In genomic region chr17:77963441-77963840, GRCh38 we compare ENCODE assay signal across 9 cellular contexts. TPM values are rescaled to one million over a fixed set of nuclear protein-coding genes. Genes with fewer than 3 reads are reported as not detected.
A peak's percentile ranks its signal among the peaks of the same experiment; 100 is the strongest.
DNase-seq lines count a peak whose midpoint lies in the region; ATAC-seq lines count a peak whose summit lies in the region.
"Had no signal": no experiment of that assay in that cellular context is flagged by ENCODE, and none has a peak within 500 bp of the region (broad histone marks: within the 10 kb centered on the region; RNA-seq: fewer than 3 reads in every experiment).

No MANE protein-coding gene starts in this region.

- H3K9me3 Mint-ChIP-seq in activated CD8-positive, alpha-beta memory T cell treated with anti-CD3 and anti-CD28 coated beads, Interleukin-2, amount 10 ng/mL, durations not matched to agents 7 days and 5 days (ENCODE audit: low read depth) = no peaks in the 10 kb centered on the region

- intact Hi-C loops in left cardiac atrium (cut with DNase I) = loop anchor here in 1 of 2 donors (5.0 kb wide), 1 partner anchor 34 kb away; no protein-coding TSS in a partner anchor

- no peak overlapping the region for H3K4me3 Mint-ChIP-seq in activated CD8-positive, alpha-beta memory T cell treated with anti-CD3 and anti-CD28 coated beads, Interleukin-2, amount 10 ng/mL, durations not matched to agents 7 days and 5 days

- DNase-seq in G401 (ENCODE audit: low spot score) (peak; percentile 76), NCI-H2171 (lab: John Stamatoyannopoulos, UW) (peak; percentile 19), left cardiac atrium (peak; percentile 53), substantia nigra (lab: John Stamatoyannopoulos, UW) (peak in 28 of 49 donors; percentile 11 to 75 (median 43))
- peak; percentile 39 for DNase-seq in activated gamma-delta T cell treated with anti-CD3 and anti-CD28 coated beads, Interleukin-2, amount 50 U/mL, for 16 hours (ENCODE audit: low read depth)
- no peak for DNase-seq in activated CD8-positive, alpha-beta memory T cell treated with anti-CD3 and anti-CD28 coated beads, Interleukin-2, amount 10 ng/mL, durations not matched to agents 7 days and 5 days

- in situ Hi-C loops in G401 (cut with HindIII; ENCODE audit: low sequenced_read_pairs) = no loop called here

- CTCF ChIA-PET in activated CD8-positive, alpha-beta memory T cell treated with anti-CD3 and anti-CD28 coated beads, Interleukin-2, amount 10 ng/mL, durations not matched to agents 7 days and 5 days (lab: Charles Lee) = interaction anchor here (0.9 to 2.2 kb wide), 5 partner anchors 10 to 165 kb away, joined by 3 to 10 read pairs (median 3); no protein-coding TSS in a partner anchor

- no peaks in the 10 kb centered on the region for H3K27me3 Mint-ChIP-seq in activated CD8-positive, alpha-beta memory T cell treated with anti-CD3 and anti-CD28 coated beads, Interleukin-2, amount 10 ng/mL, durations not matched to agents 7 days and 5 days

- peaks cover 9% of the 10 kb centered on the region for H3K36me3 Mint-ChIP-seq in activated CD8-positive, alpha-beta memory T cell treated with anti-CD3 and anti-CD28 coated beads, Interleukin-2, amount 10 ng/mL, durations not matched to agents 7 days and 5 days

- H3K27ac ChIP-seq in substantia nigra (ENCODE audit: low read depth, low read length, poor library complexity, severe bottlenecking) = no peak overlapping the region

- no peak overlapping the region for H3K27ac Mint-ChIP-seq in activated CD8-positive, alpha-beta memory T cell treated with anti-CD3 and anti-CD28 coated beads, Interleukin-2, amount 10 ng/mL, durations not matched to agents 7 days and 5 days

- H3K4me1 Mint-ChIP-seq in activated CD8-positive, alpha-beta memory T cell treated with anti-CD3 and anti-CD28 coated beads, Interleukin-2, amount 10 ng/mL, durations not matched to agents 7 days and 5 days = peaks cover 44% of the 10 kb centered on the region

- ATAC-seq in left cardiac atrium (peak; percentile 58 to 76), HG03469 (IDR thresholded peaks at IDR 0.05; ENCODE audit: unreplicated experiment) (no peak), GM18867 (IDR thresholded peaks at IDR 0.05; ENCODE audit: unreplicated experiment) (no peak)
- ATAC-seq in activated CD8-positive, alpha-beta memory T cell treated with anti-CD3 and anti-CD28 coated beads, Interleukin-2, amount 10 ng/mL, durations not matched to agents 7 days and 5 days = no peak
- ATAC-seq: left colon had no signal

RNA-seq across cellular contexts. Expression of gene TNRC6C, which starts 4.9 kb away (rescaled TPM):
- total RNA-seq in G401 (2014; rRNA removed; shearing (Covaris generic)) = 2.5 and 2.7 TPM in 2 replicates
- total RNA-seq in left cardiac atrium = 10 to 100 TPM; 21.1 to 24.5 TPM
- total RNA-seq in activated CD8-positive, alpha-beta memory T cell treated with anti-CD3 and anti-CD28 coated beads, Interleukin-2, amount 10 ng/mL, durations not matched to agents 7 days and 5 days = 10 to 100 TPM; 24.9 to 39.3 TPM

Comparison
In these comparisons a context has a peak if more than half of its experiments do, and no peak if none do; other contexts are left out.
1. ATAC-seq: peak in left cardiac atrium (2 of 2); none in HG03469 (single experiment), GM18867 (single experiment) and activated CD8-positive, alpha-beta memory T cell treated with anti-CD3 and anti-CD28 coated beads, Interleukin-2, amount 10 ng/mL, durations not matched to agents 7 days and 5 days (single experiment).